In genomic region chr7:23291957-23292560, GRCh38 we compare ENCODE assay signal across 20 cellular contexts. TPM values are rescaled to one million over a fixed set of nuclear protein-coding genes. Genes with fewer than 3 reads are reported as not detected.
"Had no signal": no experiment of that assay in that cellular context is flagged by ENCODE, and none has a peak within 500 bp of the region (broad histone marks: within the 10 kb centered on the region; RNA-seq: fewer than 3 reads in every experiment).

No MANE protein-coding gene starts in this region.

- H3K4me3 ChIP-seq: right atrium auricular region, transverse colon had no signal

- H3K4me1 ChIP-seq: foreskin keratinocyte, right atrium auricular region, transverse colon had no signal

- H3K27ac ChIP-seq: epithelial cell of prostate, foreskin keratinocyte, right atrium auricular region, transverse colon had no signal

- H3K9me3 ChIP-seq: right atrium auricular region, transverse colon had no signal

- ATAC-seq: effector memory CD8-positive, alpha-beta T cell; foreskin keratinocyte had no signal

- H3K36me3 ChIP-seq: right atrium auricular region, transverse colon had no signal

- DNase-seq: activated B cell treated with CpG ODN at 0.5 μM for 24 hours; activated CD4-positive, alpha-beta memory T cell treated with anti-CD3 and anti-CD28 coated beads, Interleukin-2, amount 10 ng/mL, durations not matched to agents 7 days and 5 days; activated CD4-positive, alpha-beta T cell treated with anti-CD3 and anti-CD28 coated beads for 48 hours; activated naive CD4-positive, alpha-beta T cell treated with Interleukin-2 at 50 U/mL for 16 hours; activated naive CD8-positive, alpha-beta T cell treated with anti-CD3 and anti-CD28 coated beads, Interleukin-2, amount 10 ng/mL, durations not matched to agents 7 days and 5 days; activated T-cell treated with anti-CD3 and anti-CD28 coated beads, Interleukin-2, amount 50 U/mL, for 24 hours; amygdala; caudate nucleus; effector memory CD8-positive, alpha-beta T cell; foreskin keratinocyte; glutamatergic neuron; hypothalamus; mammary epithelial cell; small intestine; stimulated activated CD4-positive, alpha-beta T cell treated with anti-CD3 and anti-CD28 coated beads, Interleukin-15, amount 100 ng/mL, for 24 hours; stimulated activated CD4-positive, alpha-beta T cell treated with anti-CD3 and anti-CD28 coated beads, Interleukin-2, amount 100 ng/mL, for 48 hours; transverse colon had no signal

- H3K27me3 ChIP-seq: foreskin keratinocyte, right atrium auricular region, transverse colon had no signal

RNA-seq across cellular contexts. Expression of gene GPNMB, which starts 45.5 kb away (rescaled TPM):
- polyA plus RNA-seq: neural cell had no signal
